In genomic region chr11:66118847-66119246, GRCh38 we compare ENCODE assay signal across 11 cellular contexts. TPM values are rescaled to one million over a fixed set of nuclear protein-coding genes. Genes with fewer than 3 reads are reported as not detected.
A peak's percentile ranks its signal among the peaks of the same experiment; 100 is the strongest.
DNase-seq lines count a peak whose midpoint lies in the region; ATAC-seq and TF ChIP-seq lines count a peak whose summit lies in the region.
"Had no signal": no experiment of that assay in that cellular context is flagged by ENCODE, and none has a peak within 500 bp of the region (broad histone marks: within the 10 kb centered on the region; RNA-seq: fewer than 3 reads in every experiment).

No MANE protein-coding gene starts in this region.

- H3K27ac ChIP-seq in CD8-positive, alpha-beta memory T cell (ENCODE audit: low read depth, low read length), result no peak overlapping the region
- H3K27ac ChIP-seq in RWPE1 (peak overlapping the region; percentile 89), neural progenitor cell (peak overlapping the region; percentile 46), caudate nucleus (ENCODE audit: low read depth, low read length) (no peak overlapping the region)

- peaks cover 79 to 94% (median 94%) of the 10 kb centered on the region in 3 donors for H3K4me1 Mint-ChIP-seq in CD8-positive, alpha-beta memory T cell
- H3K4me1 Mint-ChIP-seq in endothelial cell (ENCODE audit: unreplicated experiment) (peaks cover 33% of the 10 kb centered on the region), neural progenitor cell (peaks cover 56% of the 10 kb centered on the region)

- no peaks in the 10 kb centered on the region for H3K9me3 Mint-ChIP-seq in CD8-positive, alpha-beta memory T cell
- no peaks in the 10 kb centered on the region for H3K9me3 Mint-ChIP-seq in endothelial cell (ENCODE audit: unreplicated experiment)
- no peaks in the 10 kb centered on the region for H3K9me3 Mint-ChIP-seq in neural progenitor cell

- peak overlapping the region in 6 of 7 donors; percentile 8 to 70 (median 43) for H3K4me3 Mint-ChIP-seq in CD8-positive, alpha-beta memory T cell
- no peak overlapping the region for H3K4me3 Mint-ChIP-seq in endothelial cell (ENCODE audit: unreplicated experiment)
- peak overlapping the region; percentile 42 for H3K4me3 Mint-ChIP-seq in neural progenitor cell

- H3K9me3 ChIP-seq in CD8-positive, alpha-beta memory T cell (ENCODE audit: low read length), result no peaks in the 10 kb centered on the region
- H3K9me3 ChIP-seq in neural progenitor cell (ENCODE audit: low read depth), result no peaks in the 10 kb centered on the region
- H3K9me3 ChIP-seq: MG63 had no signal

- no peak overlapping the region for H3K4me3 ChIP-seq in CD8-positive, alpha-beta memory T cell (ENCODE audit: low read length)
- H3K4me3 ChIP-seq in neural progenitor cell, result no peak overlapping the region
- H3K4me3 ChIP-seq: MG63 had no signal

- H3K36me3 Mint-ChIP-seq in CD8-positive, alpha-beta memory T cell, result peaks cover 0 to 2% (median 0%) of the 10 kb centered on the region in 3 donors
- H3K36me3 Mint-ChIP-seq in endothelial cell (ENCODE audit: low read depth, unreplicated experiment) (peaks cover 4% of the 10 kb centered on the region), neural progenitor cell (no peaks in the 10 kb centered on the region)

- H3K36me3 ChIP-seq in CD8-positive, alpha-beta memory T cell (ENCODE audit: insufficient read depth, low read length), result no peaks in the 10 kb centered on the region
- H3K36me3 ChIP-seq in neural progenitor cell, result no peaks in the 10 kb centered on the region
- H3K36me3 ChIP-seq: MG63 had no signal

- CTCF ChIA-PET in CD8-positive, alpha-beta memory T cell (lab: Charles Lee), result interaction anchor here (0.7 to 6.6 kb wide), 5 partner anchors 8 to 498 kb away, joined by 3 to 67 read pairs (median 7); partner anchors contain the start of gene PACS1
- CTCF ChIA-PET in RWPE1 (lab: Yijun Ruan, JAX), result no interaction called here

- peaks cover 18% of the 10 kb centered on the region for H3F3A ChIP-seq in neural progenitor cell (ENCODE audit: low read depth)

- H3K27me3 Mint-ChIP-seq in CD8-positive, alpha-beta memory T cell, result no peaks in the 10 kb centered on the region
- peaks cover 7% of the 10 kb centered on the region for H3K27me3 Mint-ChIP-seq in endothelial cell (ENCODE audit: unreplicated experiment)
- no peaks in the 10 kb centered on the region for H3K27me3 Mint-ChIP-seq in neural progenitor cell (ENCODE audit: insufficient read depth, low read depth)

- ATAC-seq in HG02763 (IDR thresholded peaks at IDR 0.05; ENCODE audit: unreplicated experiment), result no peak

- peak overlapping the region in 7 of 8 donors; percentile 54 to 80 (median 69) for H3K27ac Mint-ChIP-seq in CD8-positive, alpha-beta memory T cell
- H3K27ac Mint-ChIP-seq in endothelial cell (ENCODE audit: unreplicated experiment) (peak overlapping the region; percentile 81), neural progenitor cell (peak overlapping the region; percentile 99)

- TF ChIP-seq CTCF in RWPE1 (conservative IDR thresholded peaks at IDR 0.05; ENCODE audit: low read depth) (no peak), endothelial cell (IDR thresholded peaks at IDR 0.05; ENCODE audit: unreplicated experiment) (no peak), neural progenitor cell (IDR thresholded peaks at IDR 0.05) (no peak)

- H3K9ac ChIP-seq in neural progenitor cell, result no peak overlapping the region

- H3K4me2 ChIP-seq in neural progenitor cell, result peak overlapping the region; percentile 27

- POLR2A ChIA-PET in CD8-positive, alpha-beta memory T cell (lab: Charles Lee), result interaction anchor here (0.6 to 1.5 kb wide), 3 partner anchors 38 to 49 kb away, joined by 4 read pairs; partner anchors contain the start of gene PACS1
- POLR2A ChIA-PET in RWPE1 (lab: Yijun Ruan, JAX; ENCODE audit: low non-redundant PET), result interaction anchor here (0.7 kb wide), 1 partner anchor 59 kb away, joined by 6 read pairs; no protein-coding TSS in a partner anchor

- peaks cover 21% of the 10 kb centered on the region for H4K20me1 ChIP-seq in neural progenitor cell (ENCODE audit: low read depth)

- no peak overlapping the region for H2AFZ ChIP-seq in neural progenitor cell (replicated peaks)

- peaks cover 84% of the 10 kb centered on the region for H3K4me1 ChIP-seq in CD8-positive, alpha-beta memory T cell (ENCODE audit: insufficient read depth, low read length)
- H3K4me1 ChIP-seq in neural progenitor cell, result peaks cover 27% of the 10 kb centered on the region

- no peaks in the 10 kb centered on the region for H3K79me2 ChIP-seq in neural progenitor cell (ENCODE audit: low read depth)

- DNase-seq in CD8-positive, alpha-beta memory T cell, result no peak
- DNase-seq in RWPE1 (ENCODE audit: low spot score) (no peak), endothelial cell (ENCODE audit: low spot score) (no peak), neural progenitor cell (ENCODE audit: low spot score) (no peak), NCI-H524 (lab: John Stamatoyannopoulos, UW) (no peak), H4 (ENCODE audit: low spot score) (no peak), caudate nucleus (lab: John Stamatoyannopoulos, UW) (no peak)
- DNase-seq: activated CD8-positive, alpha-beta memory T cell treated with anti-CD3 and anti-CD28 coated beads for 24 hours; NCI-H526 had no signal

- no peaks in the 10 kb centered on the region for H3K27me3 ChIP-seq in CD8-positive, alpha-beta memory T cell (ENCODE audit: insufficient read depth, low read length, poor library complexity, severe bottlenecking)
- no peaks in the 10 kb centered on the region for H3K27me3 ChIP-seq in neural progenitor cell
- H3K27me3 ChIP-seq: MG63 had no signal

RNA-seq across cellular contexts. Expression of gene PACS1, which starts 48.8 kb away (rescaled TPM):
- total RNA-seq in CD8-positive, alpha-beta memory T cell, result 10 to 100 TPM; 73.3 to 77.4 TPM
- polyA plus RNA-seq in CD8-positive, alpha-beta memory T cell, result 86.1 TPM
- total RNA-seq in endothelial cell (ENCODE audit: unreplicated experiment) (114 TPM), neural progenitor cell (ENCODE audit: low replicate concordance) (13.4 and 15.2 TPM in 2 replicates)
- total RNA-seq in H4 (2014; rRNA removed; shearing (Covaris generic)), result 7.6 and 8.9 TPM in 2 replicates

Comparison
In these comparisons a context has a peak if more than half of its experiments do, and no peak if none do; other contexts are left out.
1. H3K27ac ChIP-seq: peak in RWPE1 (single experiment) and neural progenitor cell (single experiment); none in CD8-positive, alpha-beta memory T cell (single experiment) and caudate nucleus (single experiment).
2. Peak in every context shown above with its lines, with median percentiles within 50 percentile points of each other: H3K27ac Mint-ChIP-seq.